ENCODE assay signal across 10 cellular contexts in the genomic region with DNA sequence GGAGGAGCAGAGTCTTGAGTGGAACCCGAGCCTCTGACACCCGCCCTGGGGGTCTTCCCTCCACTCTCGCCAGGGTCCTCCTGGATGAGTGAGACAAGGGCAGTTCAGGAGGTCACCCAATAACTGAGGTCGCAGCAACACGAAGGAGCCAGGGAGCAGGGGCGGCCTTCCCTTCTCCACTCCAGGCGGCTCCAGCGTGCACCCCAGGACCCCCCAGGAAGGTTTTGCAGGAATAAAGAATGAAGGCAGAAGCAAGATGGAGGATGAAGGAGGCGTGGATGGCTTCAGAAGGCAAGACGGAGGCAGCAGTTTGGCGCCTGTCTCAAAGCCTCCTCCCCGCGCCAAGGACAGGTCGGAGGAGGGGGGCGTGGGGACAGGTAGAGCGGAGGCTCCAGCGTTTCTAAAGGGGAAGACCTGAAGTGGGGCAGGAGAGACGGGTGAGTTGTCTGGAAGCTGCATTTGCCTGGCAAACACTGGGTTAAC. TPM values are rescaled to one million over a fixed set of nuclear protein-coding genes. Genes with fewer than 3 reads are reported as not detected.
A peak's percentile ranks its signal among the peaks of the same experiment; 100 is the strongest.
DNase-seq lines count a peak whose midpoint lies in the region; ATAC-seq, FAIRE-seq and TF ChIP-seq lines count a peak whose summit lies in the region.
"Had no signal": no experiment of that assay in that cellular context is flagged by ENCODE, and none has a peak within 500 bp of the region (broad histone marks: within the 10 kb centered on the region; RNA-seq: fewer than 3 reads in every experiment).

No MANE protein-coding gene starts in this region.

- H3K79me2 ChIP-seq in ACC112 (ENCODE audit: control insufficient read depth, insufficient read depth, low read length, unreplicated experiment) = no peaks in the 10 kb centered on the region

- peaks cover 5% of the 10 kb centered on the region for H3K27me3 Mint-ChIP-seq in chondrocyte (ENCODE audit: low read depth)
- peaks cover 0 to 69% (median 5%) of the 10 kb centered on the region in 5 donors for H3K27me3 Mint-ChIP-seq in naive thymus-derived CD4-positive, alpha-beta T cell

- H3K36me3 Mint-ChIP-seq in chondrocyte (ENCODE audit: low read depth) = no peaks in the 10 kb centered on the region
- H3K36me3 Mint-ChIP-seq in naive thymus-derived CD4-positive, alpha-beta T cell = no peaks in the 10 kb centered on the region

- H3K4me1 Mint-ChIP-seq in chondrocyte (ENCODE audit: low read depth) = peaks cover 35% of the 10 kb centered on the region
- peaks cover 24 to 50% (median 46%) of the 10 kb centered on the region in 7 donors for H3K4me1 Mint-ChIP-seq in naive thymus-derived CD4-positive, alpha-beta T cell

- CTCF ChIA-PET in naive thymus-derived CD4-positive, alpha-beta T cell (lab: Charles Lee) = interaction anchor here (0.9 to 1.0 kb wide), 3 partner anchors 9 to 40 kb away, joined by 3 to 9 read pairs (median 3); no protein-coding TSS in a partner anchor

- 24% methylated on average over 18 of the region's 18 CpGs for WGBS in HUES64
- WGBS in small intestine, 3 donors = 39 to 46% (median 45%) methylated on average over 17 to 18 of the region's 18 CpGs

- TF ChIP-seq CTCF in chondrocyte (IDR thresholded peaks at IDR 0.05) = no peak

- peaks cover 63% of the 10 kb centered on the region for H3K27me3 ChIP-seq in ACC112 (ENCODE audit: insufficient read depth, low read length)
- H3K27me3 ChIP-seq in HUES64 (ENCODE audit: insufficient read depth, low read length) = no peaks in the 10 kb centered on the region
- H3K27me3 ChIP-seq in naive thymus-derived CD4-positive, alpha-beta T cell (ENCODE audit: control insufficient read depth in 2 of 2, insufficient read depth in 2 of 2, low read length in 2 of 2) = no peaks in the 10 kb centered on the region
- no peaks in the 10 kb centered on the region for H3K27me3 ChIP-seq in small intestine (ENCODE audit: control insufficient read depth in 2 of 2, insufficient read depth in 2 of 2, low read length in 2 of 2)
- H3K27me3 ChIP-seq: body of pancreas had no signal

- intact Hi-C loops in naive thymus-derived CD4-positive, alpha-beta T cell (cut with micrococcal nuclease) = loop anchor here in 1 of 2 donors (1.0 to 2.0 kb wide), 6 partner anchors 16 to 193 kb away; partner anchors contain the start of gene PSMD1

- H3K9me3 Mint-ChIP-seq in chondrocyte (ENCODE audit: low read depth) = no peaks in the 10 kb centered on the region
- H3K9me3 Mint-ChIP-seq in naive thymus-derived CD4-positive, alpha-beta T cell = no peaks in the 10 kb centered on the region

- H3K36me3 ChIP-seq in ACC112 (ENCODE audit: insufficient read depth, low read length) = no peaks in the 10 kb centered on the region
- H3K36me3 ChIP-seq in HUES64 (ENCODE audit: insufficient read depth, low read length) = no peaks in the 10 kb centered on the region
- H3K36me3 ChIP-seq in naive thymus-derived CD4-positive, alpha-beta T cell (ENCODE audit: control insufficient read depth in 2 of 3, insufficient read depth in 3 of 3, low read length in 3 of 3) = peaks cover 0 to 4% (median 0%) of the 10 kb centered on the region in 3 experiments
- H3K36me3 ChIP-seq in small intestine (ENCODE audit: control insufficient read depth in 2 of 2, insufficient read depth in 2 of 2, low read length in 2 of 2) = no peaks in the 10 kb centered on the region

- no peak overlapping the region for H2AFZ ChIP-seq in ACC112 (ENCODE audit: low read length, unreplicated experiment)

- H3K27ac ChIP-seq in ACC112 (ENCODE audit: low read depth, low read length) (no peak overlapping the region), HUES64 (ENCODE audit: low read depth, low read length) (peak overlapping the region; percentile 63; the same call in 1 of the 2 replicates), small intestine (ENCODE audit: low read depth in 1 of 2, low read length in 1 of 2) (no peak overlapping the region)
- peak overlapping the region; percentile 8 for H3K27ac ChIP-seq in naive thymus-derived CD4-positive, alpha-beta T cell (ENCODE audit: low read depth, low read length)

- H3K9me3 ChIP-seq in HUES64 (ENCODE audit: insufficient read depth, low read depth, low read length) = no peaks in the 10 kb centered on the region
- no peaks in the 10 kb centered on the region for H3K9me3 ChIP-seq in naive thymus-derived CD4-positive, alpha-beta T cell (ENCODE audit: control insufficient read depth in 2 of 3, low read length in 3 of 3)
- H3K9me3 ChIP-seq in small intestine (ENCODE audit: control insufficient read depth, low read depth) = no peaks in the 10 kb centered on the region
- H3K9me3 ChIP-seq: body of pancreas had no signal

- H3K4me3 ChIP-seq in ACC112 (ENCODE audit: low read depth, low read length) (peak overlapping the region; percentile 86), HUES64 (ENCODE audit: low read length) (peak overlapping the region; percentile 89), small intestine (ENCODE audit: low read depth in 1 of 2, low read length in 2 of 2) (peak overlapping the region in 1 of 2 donors; percentile 82)
- peak overlapping the region; percentile 65 for H3K4me3 ChIP-seq in naive thymus-derived CD4-positive, alpha-beta T cell (ENCODE audit: low read length)

- H3K4me3 Mint-ChIP-seq in chondrocyte (ENCODE audit: unreplicated experiment) = peak overlapping the region; percentile 87
- peak overlapping the region; percentile 77 to 98 (median 94) for H3K4me3 Mint-ChIP-seq in naive thymus-derived CD4-positive, alpha-beta T cell

- FAIRE-seq in small intestine (lab: Jason Lieb, UNC) = no peak

- no peak overlapping the region for H3K27ac Mint-ChIP-seq in chondrocyte (ENCODE audit: unreplicated experiment)
- peak overlapping the region; percentile 28 to 92 (median 81) for H3K27ac Mint-ChIP-seq in naive thymus-derived CD4-positive, alpha-beta T cell

- DNase-seq in chondrocyte (ENCODE audit: low spot score) (no peak), activated gamma-delta T cell (lab: John Stamatoyannopoulos, UW) (no peak), NCI-H526 treated with DMSO at 0.1 percent for 48 hours (lab: John Stamatoyannopoulos, UW) (no peak), small intestine (no peak)
- no peak for DNase-seq in naive thymus-derived CD4-positive, alpha-beta T cell
- DNase-seq: NCI-H1092 had no signal

- peak overlapping the region; percentile 64 for H3K9ac ChIP-seq in HUES64 (ENCODE audit: low read depth, low read length)

- H3K4me1 ChIP-seq in ACC112 (ENCODE audit: control insufficient read depth, insufficient read depth, low read length, unreplicated experiment) (peaks cover 6% of the 10 kb centered on the region), HUES64 (ENCODE audit: insufficient read depth, low read length) (peaks cover 52% of the 10 kb centered on the region), small intestine (ENCODE audit: control insufficient read depth in 2 of 2, insufficient read depth in 1 of 2, low read depth in 1 of 2, low read length in 1 of 2) (peaks cover 2 to 3% of the 10 kb centered on the region in 2 donors)
- peaks cover 24 to 27% of the 10 kb centered on the region in 2 donors for H3K4me1 ChIP-seq in naive thymus-derived CD4-positive, alpha-beta T cell (ENCODE audit: control insufficient read depth in 2 of 2, insufficient read depth in 2 of 2, low read length in 2 of 2)

- no peak for ATAC-seq in naive thymus-derived CD4-positive, alpha-beta T cell
- no peak for ATAC-seq in HG03159 (IDR thresholded peaks at IDR 0.05; ENCODE audit: unreplicated experiment)

- POLR2A ChIA-PET in naive thymus-derived CD4-positive, alpha-beta T cell (lab: Charles Lee) = no interaction called here

RNA-seq across cellular contexts. Expression of gene ITM2C, which starts 0.6 kb away (rescaled TPM):
- polyA plus RNA-seq in HUES64 (2013, experiment 1 of 2) = 303 TPM
- polyA plus RNA-seq in HUES64 (2013, experiment 2 of 2) = 297 TPM
- total RNA-seq in chondrocyte = 114 to 215 TPM (median 208 TPM) in 3 replicates
- 10 to 100 TPM in 4 of 5 experiments, 1 to 10 TPM in 1; 7.4 to 27.7 (median 24.7) TPM for total RNA-seq in naive thymus-derived CD4-positive, alpha-beta T cell
- 10 to 100 TPM; 36.2 to 37.4 TPM for polyA plus RNA-seq in naive thymus-derived CD4-positive, alpha-beta T cell
- polyA plus RNA-seq in small intestine = 100 to 1,000 TPM in 2 of 3 donors, 10 to 100 TPM in 1; 38.9 to 184 (median 153) TPM

Comparison
In these comparisons a context has a peak if more than half of its experiments do, and no peak if none do; other contexts are left out.
1. H3K27ac ChIP-seq: peak in HUES64 (single experiment) and naive thymus-derived CD4-positive, alpha-beta T cell (single experiment); none in ACC112 (single experiment) and small intestine (0 of 2).